23 cellular contexts compared by ENCODE assay signal in genomic region chr6:10177703-10178102, GRCh38.
DNase-seq lines count a peak whose midpoint lies in the region; ATAC-seq lines count a peak whose summit lies in the region.
"Had no signal": no experiment of that assay in that cellular context is flagged by ENCODE, and none has a peak within 500 bp of the region (broad histone marks: within the 10 kb centered on the region; RNA-seq: fewer than 3 reads in every experiment).

No MANE protein-coding gene starts in this region.

- intact Hi-C loops in left cardiac atrium (cut with DNase I), result no loop called here

- DNase-seq in Caki2 (ENCODE audit: low read depth) (peak; percentile 51), LHCN-M2 (ENCODE audit: low read depth) (peak; percentile 61), astrocyte of the hippocampus (ENCODE audit: low read depth, low spot score) (peak; percentile 65), kidney tubule cell (ENCODE audit: low spot score) (peak; percentile 70), left cardiac atrium (no peak), HCEC 1CT (no peak)
- no peak for DNase-seq in stimulated activated CD4-positive, alpha-beta T cell treated with anti-CD3 and anti-CD28 coated beads, Interleukin-2, amount 100 ng/mL, for 24 hours
- DNase-seq: activated CD4-positive, alpha-beta T cell treated with anti-CD3 and anti-CD28 coated beads, Interleukin-2, amount 50 U/mL, for 4 hours; activated CD8-positive, alpha-beta memory T cell treated with anti-CD3 and anti-CD28 coated beads, Interleukin-2, amount 50 U/mL, for 4 hours; anterior cingulate cortex; central memory CD4-positive, alpha-beta T cell; GDM1; left ventricle myocardium inferior; midbrain; naive thymus-derived CD8-positive, alpha-beta T cell; NCI-H1048; NCI-H1694 treated with DMSO at 0.1 percent for 48 hours; NCI-H526 treated with DMSO at 0.1 percent for 48 hours; occipital lobe; T-helper 9 cell; upper lobe of left lung had no signal

- in situ Hi-C loops in Caki2 (cut with HindIII; ENCODE audit: low pct_unique_long_range_greater_than_20kb, low sequenced_read_pairs), result no loop called here

- no peak for ATAC-seq in GM19395 (IDR thresholded peaks at IDR 0.05; ENCODE audit: unreplicated experiment)
- ATAC-seq in left cardiac atrium, result no peak
- ATAC-seq: naive thymus-derived CD8-positive, alpha-beta T cell; WTC11 had no signal

Comparison
In these comparisons a context has a peak if more than half of its experiments do, and no peak if none do; other contexts are left out.
1. DNase-seq: peak in Caki2 (single experiment), LHCN-M2 (single experiment), astrocyte of the hippocampus (single experiment) and kidney tubule cell (single experiment); none in stimulated activated CD4-positive, alpha-beta T cell treated with anti-CD3 and anti-CD28 coated beads, Interleukin-2, amount 100 ng/mL, for 24 hours (0 of 2), left cardiac atrium (single experiment) and HCEC 1CT (single experiment).